1 cellular context compared by ENCODE assay signal in genomic region chr2:222708274-222708710, GRCh38.
TF ChIP-seq lines count a peak whose summit lies in the region.

No MANE protein-coding gene starts in this region.

TF ChIP-seq in HepG2, 621 proteins besides CTCF, POLR2A, EP300 and RAD21 (continued from another document and continues in another):
- no peak for TF ChIP-seq DNMT3B (CRISPR knock-in tag; conservative IDR thresholded peaks at IDR 0.05)
- no peak; the same call in 1 of the 2 replicates for TF ChIP-seq PPARG (CRISPR knock-in tag; conservative IDR thresholded peaks at IDR 0.05)
- no peak for TF ChIP-seq ZNF577 (CRISPR knock-in tag; IDR thresholded peaks at IDR 0.05; ENCODE audit: borderline replicate concordance, low read depth)
- no peak for TF ChIP-seq MYNN (CRISPR knock-in tag; IDR thresholded peaks at IDR 0.05; ENCODE audit: low read depth)
- TF ChIP-seq, protein P1, sequence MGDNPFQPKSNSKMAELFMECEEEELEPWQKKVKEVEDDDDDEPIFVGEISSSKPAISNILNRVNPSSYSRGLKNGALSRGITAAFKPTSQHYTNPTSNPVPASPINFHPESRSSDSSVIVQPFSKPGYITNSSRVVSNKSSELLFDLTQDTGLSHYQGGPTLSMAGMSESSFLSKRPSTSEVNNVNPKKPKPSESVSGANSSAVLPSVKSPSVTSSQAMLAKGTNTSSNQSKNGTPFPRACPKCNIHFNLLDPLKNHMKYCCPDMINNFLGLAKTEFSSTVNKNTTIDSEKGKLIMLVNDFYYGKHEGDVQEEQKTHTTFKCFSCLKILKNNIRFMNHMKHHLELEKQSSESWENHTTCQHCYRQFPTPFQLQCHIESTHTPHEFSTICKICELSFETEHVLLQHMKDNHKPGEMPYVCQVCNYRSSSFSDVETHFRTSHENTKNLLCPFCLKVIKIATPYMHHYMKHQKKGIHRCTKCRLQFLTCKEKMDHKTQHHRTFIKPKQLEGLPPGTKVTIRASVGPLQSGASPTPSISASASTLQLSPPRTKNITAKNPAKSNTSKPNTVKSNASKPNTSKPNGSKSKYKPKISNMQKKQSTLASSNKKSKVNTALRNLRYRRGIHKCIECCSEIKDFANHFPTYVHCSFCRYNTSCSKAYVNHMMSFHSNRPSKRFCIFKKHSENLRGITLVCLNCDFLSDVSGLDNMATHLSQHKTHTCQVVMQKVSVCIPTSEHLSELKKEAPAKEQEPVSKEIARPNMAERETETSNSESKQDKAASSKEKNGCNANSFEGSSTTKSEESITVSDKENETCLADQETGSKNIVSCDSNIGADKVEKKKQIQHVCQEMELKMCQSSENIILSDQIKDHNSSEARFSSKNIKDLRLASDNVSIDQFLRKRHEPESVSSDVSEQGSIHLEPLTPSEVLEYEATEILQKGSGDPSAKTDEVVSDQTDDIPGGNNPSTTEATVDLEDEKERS (CRISPR knock-in tag; IDR thresholded peaks at IDR 0.05), result no peak
- peak; percentile 49; the same call in 1 of the 2 replicates for TF ChIP-seq ZNF891 (CRISPR knock-in tag; IDR thresholded peaks at IDR 0.05)
- no peak for TF ChIP-seq KLF12 (CRISPR knock-in tag; IDR thresholded peaks at IDR 0.05; ENCODE audit: borderline replicate concordance)
- 0 out of 2 replicates have a peak, but pooled peaks have one; percentile 82 for TF ChIP-seq HOXA5 (CRISPR knock-in tag; IDR thresholded peaks at IDR 0.05)
- no peak for TF ChIP-seq EED (CRISPR knock-in tag; IDR thresholded peaks at IDR 0.05)
- TF ChIP-seq ZNF749 (CRISPR knock-in tag; IDR thresholded peaks at IDR 0.05; ENCODE audit: borderline replicate concordance), result no peak
- no peak for TF ChIP-seq MXD1 (CRISPR knock-in tag; IDR thresholded peaks at IDR 0.05)
- 0 out of 2 replicates have a peak, but pooled peaks have one; percentile 7 for TF ChIP-seq GATA4 (IDR thresholded peaks at IDR 0.05; ENCODE audit: borderline replicate concordance, low read depth)
- TF ChIP-seq ZNF878 (CRISPR knock-in tag; IDR thresholded peaks at IDR 0.05), result no peak
- TF ChIP-seq NFYC (CRISPR knock-in tag; IDR thresholded peaks at IDR 0.05), result no peak; the same call in 1 of the 2 replicates
- no peak for TF ChIP-seq SETDB1 (CRISPR knock-in tag; IDR thresholded peaks at IDR 0.05; ENCODE audit: borderline replicate concordance)
- TF ChIP-seq SRSF9 (IDR thresholded peaks at IDR 0.05; ENCODE audit: borderline replicate concordance, insufficient read depth, low read depth, low read length, poor library complexity, severe bottlenecking), result no peak
- no peak for TF ChIP-seq ARHGAP35 (CRISPR knock-in tag; IDR thresholded peaks at IDR 0.05; ENCODE audit: borderline replicate concordance)
- TF ChIP-seq MTF1 (CRISPR knock-in tag; IDR thresholded peaks at IDR 0.05), result no peak
- TF ChIP-seq ZNF841 (CRISPR knock-in tag; IDR thresholded peaks at IDR 0.05; ENCODE audit: borderline replicate concordance), result no peak
- TF ChIP-seq BCL6 (CRISPR knock-in tag; IDR thresholded peaks at IDR 0.05), result peak; percentile 59; the same call in 1 of the 2 replicates
- no peak for TF ChIP-seq ZNF160 (CRISPR knock-in tag; IDR thresholded peaks at IDR 0.05)
- no peak for TF ChIP-seq ATF7-NPFF (CRISPR knock-in tag; IDR thresholded peaks at IDR 0.05; ENCODE audit: low read depth)
- no peak for TF ChIP-seq NFATC3 (CRISPR knock-in tag; IDR thresholded peaks at IDR 0.05)
- TF ChIP-seq ZNF263 (CRISPR knock-in tag; IDR thresholded peaks at IDR 0.05), result no peak
- TF ChIP-seq, protein P2, sequence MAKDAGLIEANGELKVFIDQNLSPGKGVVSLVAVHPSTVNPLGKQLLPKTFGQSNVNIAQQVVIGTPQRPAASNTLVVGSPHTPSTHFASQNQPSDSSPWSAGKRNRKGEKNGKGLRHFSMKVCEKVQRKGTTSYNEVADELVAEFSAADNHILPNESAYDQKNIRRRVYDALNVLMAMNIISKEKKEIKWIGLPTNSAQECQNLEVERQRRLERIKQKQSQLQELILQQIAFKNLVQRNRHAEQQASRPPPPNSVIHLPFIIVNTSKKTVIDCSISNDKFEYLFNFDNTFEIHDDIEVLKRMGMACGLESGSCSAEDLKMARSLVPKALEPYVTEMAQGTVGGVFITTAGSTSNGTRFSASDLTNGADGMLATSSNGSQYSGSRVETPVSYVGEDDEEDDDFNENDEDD (CRISPR knock-in tag; IDR thresholded peaks at IDR 0.05; ENCODE audit: borderline replicate concordance), result no peak
- TF ChIP-seq, protein P3, sequence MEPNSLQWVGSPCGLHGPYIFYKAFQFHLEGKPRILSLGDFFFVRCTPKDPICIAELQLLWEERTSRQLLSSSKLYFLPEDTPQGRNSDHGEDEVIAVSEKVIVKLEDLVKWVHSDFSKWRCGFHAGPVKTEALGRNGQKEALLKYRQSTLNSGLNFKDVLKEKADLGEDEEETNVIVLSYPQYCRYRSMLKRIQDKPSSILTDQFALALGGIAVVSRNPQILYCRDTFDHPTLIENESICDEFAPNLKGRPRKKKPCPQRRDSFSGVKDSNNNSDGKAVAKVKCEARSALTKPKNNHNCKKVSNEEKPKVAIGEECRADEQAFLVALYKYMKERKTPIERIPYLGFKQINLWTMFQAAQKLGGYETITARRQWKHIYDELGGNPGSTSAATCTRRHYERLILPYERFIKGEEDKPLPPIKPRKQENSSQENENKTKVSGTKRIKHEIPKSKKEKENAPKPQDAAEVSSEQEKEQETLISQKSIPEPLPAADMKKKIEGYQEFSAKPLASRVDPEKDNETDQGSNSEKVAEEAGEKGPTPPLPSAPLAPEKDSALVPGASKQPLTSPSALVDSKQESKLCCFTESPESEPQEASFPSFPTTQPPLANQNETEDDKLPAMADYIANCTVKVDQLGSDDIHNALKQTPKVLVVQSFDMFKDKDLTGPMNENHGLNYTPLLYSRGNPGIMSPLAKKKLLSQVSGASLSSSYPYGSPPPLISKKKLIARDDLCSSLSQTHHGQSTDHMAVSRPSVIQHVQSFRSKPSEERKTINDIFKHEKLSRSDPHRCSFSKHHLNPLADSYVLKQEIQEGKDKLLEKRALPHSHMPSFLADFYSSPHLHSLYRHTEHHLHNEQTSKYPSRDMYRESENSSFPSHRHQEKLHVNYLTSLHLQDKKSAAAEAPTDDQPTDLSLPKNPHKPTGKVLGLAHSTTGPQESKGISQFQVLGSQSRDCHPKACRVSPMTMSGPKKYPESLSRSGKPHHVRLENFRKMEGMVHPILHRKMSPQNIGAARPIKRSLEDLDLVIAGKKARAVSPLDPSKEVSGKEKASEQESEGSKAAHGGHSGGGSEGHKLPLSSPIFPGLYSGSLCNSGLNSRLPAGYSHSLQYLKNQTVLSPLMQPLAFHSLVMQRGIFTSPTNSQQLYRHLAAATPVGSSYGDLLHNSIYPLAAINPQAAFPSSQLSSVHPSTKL (CRISPR knock-in tag; IDR thresholded peaks at IDR 0.05), result peak; percentile 51; the same call in 1 of the 2 replicates
- no peak for TF ChIP-seq ZFP36 (IDR thresholded peaks at IDR 0.05; ENCODE audit: borderline replicate concordance, low read depth, low read length, partially characterized antibody)
- no peak for TF ChIP-seq CENPT (CRISPR knock-in tag; IDR thresholded peaks at IDR 0.05; ENCODE audit: low read depth)
- TF ChIP-seq TGIF2 (CRISPR knock-in tag; IDR thresholded peaks at IDR 0.05), result no peak
- TF ChIP-seq TFE3 (CRISPR knock-in tag; IDR thresholded peaks at IDR 0.05), result no peak
- TF ChIP-seq ISL2 (CRISPR knock-in tag; IDR thresholded peaks at IDR 0.05), result peak; percentile 66
- TF ChIP-seq MED1 (CRISPR knock-in tag; IDR thresholded peaks at IDR 0.05), result peak; percentile 75
- no peak for TF ChIP-seq TOPORS (CRISPR knock-in tag; IDR thresholded peaks at IDR 0.05)
- TF ChIP-seq ZNF441 (CRISPR knock-in tag; IDR thresholded peaks at IDR 0.05; ENCODE audit: borderline replicate concordance), result no peak
- TF ChIP-seq MED8 (CRISPR knock-in tag; IDR thresholded peaks at IDR 0.05; ENCODE audit: insufficient replicate concordance), result no peak
- no peak for TF ChIP-seq ZNF768 (CRISPR knock-in tag; IDR thresholded peaks at IDR 0.05)
- TF ChIP-seq ZNF780A (CRISPR knock-in tag; IDR thresholded peaks at IDR 0.05), result no peak
- TF ChIP-seq ZZZ3 (CRISPR knock-in tag; IDR thresholded peaks at IDR 0.05; ENCODE audit: borderline replicate concordance), result no peak
- TF ChIP-seq HNF4G (IDR thresholded peaks at IDR 0.05; ENCODE audit: borderline replicate concordance, low read depth, low read length), result no peak
- TF ChIP-seq HNF4G (CRISPR knock-in tag; IDR thresholded peaks at IDR 0.05; ENCODE audit: borderline replicate concordance, low read depth), result no peak
- no peak for TF ChIP-seq ZSCAN25 (CRISPR knock-in tag; IDR thresholded peaks at IDR 0.05)
- TF ChIP-seq RBM39 (IDR thresholded peaks at IDR 0.05; ENCODE audit: low read depth, low read length, poor library complexity, severe bottlenecking), result no peak
- TF ChIP-seq ZNF180 (CRISPR knock-in tag; IDR thresholded peaks at IDR 0.05; ENCODE audit: borderline replicate concordance, low read depth), result no peak
- TF ChIP-seq ZNF329 (CRISPR knock-in tag; IDR thresholded peaks at IDR 0.05; ENCODE audit: low read depth), result no peak
- peak; percentile 60; the same call in 1 of the 2 replicates for TF ChIP-seq CBX5 (CRISPR knock-in tag; IDR thresholded peaks at IDR 0.05; ENCODE audit: borderline replicate concordance)
- TF ChIP-seq MED13 (CRISPR knock-in tag; IDR thresholded peaks at IDR 0.05), result no peak
- no peak for TF ChIP-seq ZNF850 (CRISPR knock-in tag; conservative IDR thresholded peaks at IDR 0.05)
- no peak for TF ChIP-seq ESRRA (CRISPR knock-in tag; IDR thresholded peaks at IDR 0.05; ENCODE audit: low read depth)
- TF ChIP-seq ADNP (CRISPR knock-in tag; IDR thresholded peaks at IDR 0.05), result peak; percentile 89
- no peak for TF ChIP-seq HES4 (CRISPR knock-in tag; IDR thresholded peaks at IDR 0.05; ENCODE audit: borderline replicate concordance)
- 0 out of 2 replicates have a peak, but pooled peaks have one; percentile 56 for TF ChIP-seq NFKBIZ (CRISPR knock-in tag; IDR thresholded peaks at IDR 0.05)
- no peak for TF ChIP-seq ZNF713 (CRISPR knock-in tag; IDR thresholded peaks at IDR 0.05)
- TF ChIP-seq ZBTB49 (CRISPR knock-in tag; IDR thresholded peaks at IDR 0.05; ENCODE audit: borderline replicate concordance), result no peak
- no peak for TF ChIP-seq FOXK2 (IDR thresholded peaks at IDR 0.05)
- no peak for TF ChIP-seq TCF12 (IDR thresholded peaks at IDR 0.05)
- TF ChIP-seq TCF12 (CRISPR knock-in tag; IDR thresholded peaks at IDR 0.05), result peak; percentile 55; the same call in 1 of the 2 replicates
- no peak for TF ChIP-seq ATM (IDR thresholded peaks at IDR 0.05; ENCODE audit: borderline replicate concordance)
- no peak for TF ChIP-seq E2F1 (CRISPR knock-in tag; IDR thresholded peaks at IDR 0.05)
- TF ChIP-seq, protein P4, sequence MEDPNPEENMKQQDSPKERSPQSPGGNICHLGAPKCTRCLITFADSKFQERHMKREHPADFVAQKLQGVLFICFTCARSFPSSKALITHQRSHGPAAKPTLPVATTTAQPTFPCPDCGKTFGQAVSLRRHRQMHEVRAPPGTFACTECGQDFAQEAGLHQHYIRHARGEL (CRISPR knock-in tag; IDR thresholded peaks at IDR 0.05), result no peak
- no peak for TF ChIP-seq ATF3 (CRISPR knock-in tag; IDR thresholded peaks at IDR 0.05)
- no peak for TF ChIP-seq NR2C2 (CRISPR knock-in tag; IDR thresholded peaks at IDR 0.05; ENCODE audit: borderline replicate concordance)
- no peak; the same call in 1 of the 2 replicates for TF ChIP-seq NCOA2 (CRISPR knock-in tag; IDR thresholded peaks at IDR 0.05)
- TF ChIP-seq RFXAP (CRISPR knock-in tag; IDR thresholded peaks at IDR 0.05; ENCODE audit: borderline replicate concordance), result peak; percentile 55; the same call in 1 of the 2 replicates
